In the genomic region with DNA sequence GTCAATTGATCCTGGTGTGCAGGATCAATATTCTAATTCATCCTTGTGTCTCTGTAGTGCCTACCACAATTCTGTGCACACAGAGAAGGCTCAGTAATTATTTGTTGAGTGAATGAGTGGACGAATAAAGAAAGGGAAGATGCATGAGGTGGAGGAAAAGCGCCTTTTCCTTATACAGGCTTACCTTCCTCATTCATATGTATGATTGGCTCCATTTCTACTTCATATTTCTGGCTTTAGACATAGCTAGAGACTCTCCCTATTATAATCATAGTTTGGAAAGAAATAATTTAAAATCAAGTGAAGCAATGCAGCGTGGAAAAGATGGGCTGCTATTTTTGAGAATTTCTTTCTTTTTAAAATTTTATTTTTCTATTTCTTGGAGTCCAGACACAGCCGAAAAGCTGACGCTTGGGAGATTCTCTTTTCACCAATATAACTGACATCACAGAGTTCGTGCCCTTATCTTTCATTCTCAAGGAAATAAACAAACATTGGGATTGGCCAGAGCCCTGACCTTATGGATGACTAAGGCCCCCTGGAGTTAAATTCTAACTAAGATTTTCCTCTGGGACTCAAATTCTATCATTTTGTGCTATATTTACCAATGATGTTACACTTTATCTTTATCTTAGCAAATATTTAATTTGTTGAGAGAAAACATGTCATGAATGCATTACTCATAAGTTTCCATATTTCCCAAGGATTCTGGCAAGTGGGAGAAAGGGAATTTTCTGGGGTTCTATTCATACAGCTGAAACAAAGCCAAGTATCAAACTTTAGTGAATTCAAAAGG, we compare ENCODE assay signal across 1 cellular context.
TF ChIP-seq lines count a peak whose summit lies in the region.

No MANE protein-coding gene starts in this region.

TF ChIP-seq in SK-N-SH, 30 proteins besides CTCF, POLR2A, EP300 and RAD21:
- no peak for TF ChIP-seq GABPA (IDR thresholded peaks at IDR 0.05; ENCODE audit: low read depth)
- no peak for TF ChIP-seq RCOR1 (IDR thresholded peaks at IDR 0.05; ENCODE audit: low read length)
- no peak for TF ChIP-seq FOXM1 (IDR thresholded peaks at IDR 0.05; ENCODE audit: low read depth)
- no peak for TF ChIP-seq TAF1 (IDR thresholded peaks at IDR 0.05; ENCODE audit: borderline replicate concordance, low read depth, low read length)
- TF ChIP-seq SMC3 (IDR thresholded peaks at IDR 0.05; ENCODE audit: low read depth, low read length), result no peak
- TF ChIP-seq TEAD4 (IDR thresholded peaks at IDR 0.05; ENCODE audit: borderline replicate concordance, insufficient read depth), result peak; percentile 26; the same call in 1 of the 2 replicates
- TF ChIP-seq POLR2AphosphoS5 (IDR thresholded peaks at IDR 0.05; ENCODE audit: low read depth, low read length), result no peak
- TF ChIP-seq ELF1 (IDR thresholded peaks at IDR 0.05), result no peak
- TF ChIP-seq MXI1 (IDR thresholded peaks at IDR 0.05; ENCODE audit: low read depth, low read length), result no peak
- no peak for TF ChIP-seq JUND (IDR thresholded peaks at IDR 0.05)
- TF ChIP-seq USF2 (IDR thresholded peaks at IDR 0.05; ENCODE audit: borderline replicate concordance, low read depth, low read length), result no peak
- no peak for TF ChIP-seq YY1 (IDR thresholded peaks at IDR 0.05; ENCODE audit: low read depth)
- no peak for TF ChIP-seq USF1 (IDR thresholded peaks at IDR 0.05; ENCODE audit: borderline replicate concordance, low read depth)
- peak; percentile 20; the same call in 1 of the 2 replicates for TF ChIP-seq FOSL2 (IDR thresholded peaks at IDR 0.05; ENCODE audit: borderline replicate concordance, low read depth)
- TF ChIP-seq GATA2 (CRISPR knock-in tag; IDR thresholded peaks at IDR 0.05), result no peak
- no peak for TF ChIP-seq FOXJ3 (CRISPR knock-in tag; IDR thresholded peaks at IDR 0.05)
- no peak for TF ChIP-seq CHD2 (IDR thresholded peaks at IDR 0.05; ENCODE audit: low read length, partially characterized antibody)
- TF ChIP-seq NFIC (IDR thresholded peaks at IDR 0.05; ENCODE audit: borderline replicate concordance), result no peak
- TF ChIP-seq SIN3A (IDR thresholded peaks at IDR 0.05; ENCODE audit: borderline replicate concordance, low read depth, low read length), result no peak
- TF ChIP-seq TCF12 (IDR thresholded peaks at IDR 0.05), result peak; percentile 32; the same call in 1 of the 2 replicates
- TF ChIP-seq, protein P1, sequence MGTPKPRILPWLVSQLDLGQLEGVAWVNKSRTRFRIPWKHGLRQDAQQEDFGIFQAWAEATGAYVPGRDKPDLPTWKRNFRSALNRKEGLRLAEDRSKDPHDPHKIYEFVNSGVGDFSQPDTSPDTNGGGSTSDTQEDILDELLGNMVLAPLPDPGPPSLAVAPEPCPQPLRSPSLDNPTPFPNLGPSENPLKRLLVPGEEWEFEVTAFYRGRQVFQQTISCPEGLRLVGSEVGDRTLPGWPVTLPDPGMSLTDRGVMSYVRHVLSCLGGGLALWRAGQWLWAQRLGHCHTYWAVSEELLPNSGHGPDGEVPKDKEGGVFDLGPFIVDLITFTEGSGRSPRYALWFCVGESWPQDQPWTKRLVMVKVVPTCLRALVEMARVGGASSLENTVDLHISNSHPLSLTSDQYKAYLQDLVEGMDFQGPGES (IDR thresholded peaks at IDR 0.05; ENCODE audit: low read depth, low read length), result no peak
- TF ChIP-seq PBX3 (IDR thresholded peaks at IDR 0.05), result peak; percentile 14; the same call in 1 of the 2 replicates
- 0 out of 2 replicates have a peak, but pooled peaks have one; percentile 8 for TF ChIP-seq MEF2A (IDR thresholded peaks at IDR 0.05; ENCODE audit: borderline replicate concordance, low read depth)
- no peak for TF ChIP-seq RFX5 (IDR thresholded peaks at IDR 0.05; ENCODE audit: low read length)
